In genomic region chr1:38919075-38919474, GRCh38 we compare ENCODE assay signal across 14 cellular contexts. TPM values are rescaled to one million over a fixed set of nuclear protein-coding genes. Genes with fewer than 3 reads are reported as not detected.
DNase-seq lines count a peak whose midpoint lies in the region; ATAC-seq and TF ChIP-seq lines count a peak whose summit lies in the region.
"Had no signal": no experiment of that assay in that cellular context is flagged by ENCODE, and none has a peak within 500 bp of the region (broad histone marks: within the 10 kb centered on the region; RNA-seq: fewer than 3 reads in every experiment).

No MANE protein-coding gene starts in this region.

- ATAC-seq in GM23338: peak; percentile 56
- ATAC-seq in left lobe of liver: peak; percentile 88
- ATAC-seq in GM21526 (IDR thresholded peaks at IDR 0.05; ENCODE audit: low FRiP score, unreplicated experiment): no peak
- ATAC-seq in HG03159 (IDR thresholded peaks at IDR 0.05; ENCODE audit: unreplicated experiment): no peak

- H3K4me1 Mint-ChIP-seq in GM23338: peaks cover 5% of the 10 kb centered on the region; the same call in 2 of the 3 replicates

- H2AFZ ChIP-seq in GM23338: peak overlapping the region; percentile 72; the same call in 1 of the 2 replicates
- H2AFZ ChIP-seq: GM23248 had no signal

- H3K4me2 ChIP-seq in GM23338: no peak overlapping the region

- H4K20me1 ChIP-seq in GM23338 (replicated peaks; ENCODE audit: insufficient read depth): no peaks in the 10 kb centered on the region

- H3K27me3 Mint-ChIP-seq in GM23338 (ENCODE audit: insufficient read depth, low read depth, poor library complexity): no peaks in the 10 kb centered on the region

- intact Hi-C loops in adrenal gland (cut with DNase I): no loop called here

- H3K4me3 ChIP-seq in GM23338 (no peak overlapping the region), adrenal gland (no peak overlapping the region)
- H3K4me3 ChIP-seq: GM23248 had no signal

- no peaks in the 10 kb centered on the region for H3K9me3 Mint-ChIP-seq in GM23338

- H3K36me3 ChIP-seq in GM23338 (ENCODE audit: insufficient read depth) (no peaks in the 10 kb centered on the region), adrenal gland (replicated peaks in 1 of 2) (no peaks in the 10 kb centered on the region)
- H3K36me3 ChIP-seq: BE2C had no signal

- no peak overlapping the region for H3K27ac ChIP-seq in GM23338 (ENCODE audit: low read depth)
- H3K27ac ChIP-seq in adrenal gland: no peak overlapping the region
- H3K27ac ChIP-seq: GM23248, HL-60 had no signal

- H3K4me1 ChIP-seq in GM23338 (ENCODE audit: insufficient read depth) (no peaks in the 10 kb centered on the region), adrenal gland (replicated peaks in 1 of 2) (no peaks in the 10 kb centered on the region)
- H3K4me1 ChIP-seq: BE2C had no signal

- H3F3A ChIP-seq in GM23338 (replicated peaks; ENCODE audit: low read depth): no peaks in the 10 kb centered on the region

- peak in 1 of 2 experiments; percentile 31; a peak in 1 of 4 replicates for TF ChIP-seq CTCF in GM23338 (conservative IDR thresholded peaks at IDR 0.05; ENCODE audit: low read depth in 2 of 2)
- peak in 1 of 6 experiments; percentile 12 for TF ChIP-seq CTCF in adrenal gland (IDR thresholded peaks at IDR 0.05)

- no peaks in the 10 kb centered on the region for H3K79me2 ChIP-seq in GM23338 (replicated peaks; ENCODE audit: insufficient read depth)

- H3K27ac Mint-ChIP-seq in GM23338: no peak overlapping the region

- H3K36me3 Mint-ChIP-seq in GM23338 (ENCODE audit: low read depth): no peaks in the 10 kb centered on the region

- H3K9me2 ChIP-seq in GM23338 (ENCODE audit: insufficient read depth): no peaks in the 10 kb centered on the region

- no peaks in the 10 kb centered on the region for H3K9me3 ChIP-seq in adrenal gland (replicated peaks in 1 of 3)
- H3K9me3 ChIP-seq: BE2C had no signal

- WGBS in adrenal gland, 4 donors: 56 to 78% (median 64%) methylated on average over 4 of the region's 4 CpGs

- H3K27me3 ChIP-seq in GM23338 (ENCODE audit: insufficient read depth) (no peaks in the 10 kb centered on the region), adrenal gland (no peaks in the 10 kb centered on the region)
- H3K27me3 ChIP-seq: BE2C had no signal

- TF ChIP-seq POLR2A in adrenal gland (IDR thresholded peaks at IDR 0.05): no peak

- DNase-seq in AG08395 (ENCODE audit: low spot score): peak; percentile 19
- no peak for DNase-seq in GM23338 (ENCODE audit: low spot score)
- DNase-seq in adrenal gland: peak in 4 of 7 donors; percentile 24 to 59 (median 42)
- no peak for DNase-seq in left lobe of liver (ENCODE audit: low spot score)
- no peak for DNase-seq in activated CD8-positive, alpha-beta memory T cell treated with anti-CD3 and anti-CD28 coated beads, Interleukin-2, amount 50 U/mL, for 48 hours
- DNase-seq in RKO (ENCODE audit: low spot score): no peak
- DNase-seq: activated T-cell treated with anti-CD3 and anti-CD28 coated beads, Interleukin-2, amount 50 U/mL, for 48 hours; aorta; BE2C; GM23248; stimulated activated CD4-positive, alpha-beta T cell treated with anti-CD3 and anti-CD28 coated beads, Interleukin-2, amount 100 ng/mL, for 24 hours had no signal

- H3K4me3 Mint-ChIP-seq in GM23338: no peak overlapping the region

TF ChIP-seq in GM23338, 12 proteins besides CTCF, POLR2A, EP300 and RAD21:
- TF ChIP-seq ZNF114 (CRISPR knock-in tag; IDR thresholded peaks at IDR 0.05) (no peak), STAT1 (IDR thresholded peaks at IDR 0.05; ENCODE audit: unreplicated experiment) (no peak), CREB1 (CRISPR knock-in tag; IDR thresholded peaks at IDR 0.05; ENCODE audit: low read depth) (no peak), EZH2 (IDR thresholded peaks at IDR 0.05; ENCODE audit: low read depth, unreplicated experiment) (no peak), JUNB (IDR thresholded peaks at IDR 0.05; ENCODE audit: unreplicated experiment) (no peak), POLR2AphosphoS5 (IDR thresholded peaks at IDR 0.05; ENCODE audit: low read depth) (no peak)
- TF ChIP-seq, protein P1, sequence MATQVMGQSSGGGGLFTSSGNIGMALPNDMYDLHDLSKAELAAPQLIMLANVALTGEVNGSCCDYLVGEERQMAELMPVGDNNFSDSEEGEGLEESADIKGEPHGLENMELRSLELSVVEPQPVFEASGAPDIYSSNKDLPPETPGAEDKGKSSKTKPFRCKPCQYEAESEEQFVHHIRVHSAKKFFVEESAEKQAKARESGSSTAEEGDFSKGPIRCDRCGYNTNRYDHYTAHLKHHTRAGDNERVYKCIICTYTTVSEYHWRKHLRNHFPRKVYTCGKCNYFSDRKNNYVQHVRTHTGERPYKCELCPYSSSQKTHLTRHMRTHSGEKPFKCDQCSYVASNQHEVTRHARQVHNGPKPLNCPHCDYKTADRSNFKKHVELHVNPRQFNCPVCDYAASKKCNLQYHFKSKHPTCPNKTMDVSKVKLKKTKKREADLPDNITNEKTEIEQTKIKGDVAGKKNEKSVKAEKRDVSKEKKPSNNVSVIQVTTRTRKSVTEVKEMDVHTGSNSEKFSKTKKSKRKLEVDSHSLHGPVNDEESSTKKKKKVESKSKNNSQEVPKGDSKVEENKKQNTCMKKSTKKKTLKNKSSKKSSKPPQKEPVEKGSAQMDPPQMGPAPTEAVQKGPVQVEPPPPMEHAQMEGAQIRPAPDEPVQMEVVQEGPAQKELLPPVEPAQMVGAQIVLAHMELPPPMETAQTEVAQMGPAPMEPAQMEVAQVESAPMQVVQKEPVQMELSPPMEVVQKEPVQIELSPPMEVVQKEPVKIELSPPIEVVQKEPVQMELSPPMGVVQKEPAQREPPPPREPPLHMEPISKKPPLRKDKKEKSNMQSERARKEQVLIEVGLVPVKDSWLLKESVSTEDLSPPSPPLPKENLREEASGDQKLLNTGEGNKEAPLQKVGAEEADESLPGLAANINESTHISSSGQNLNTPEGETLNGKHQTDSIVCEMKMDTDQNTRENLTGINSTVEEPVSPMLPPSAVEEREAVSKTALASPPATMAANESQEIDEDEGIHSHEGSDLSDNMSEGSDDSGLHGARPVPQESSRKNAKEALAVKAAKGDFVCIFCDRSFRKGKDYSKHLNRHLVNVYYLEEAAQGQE (IDR thresholded peaks at IDR 0.05; ENCODE audit: unreplicated experiment): no peak
- TF ChIP-seq, protein P2, sequence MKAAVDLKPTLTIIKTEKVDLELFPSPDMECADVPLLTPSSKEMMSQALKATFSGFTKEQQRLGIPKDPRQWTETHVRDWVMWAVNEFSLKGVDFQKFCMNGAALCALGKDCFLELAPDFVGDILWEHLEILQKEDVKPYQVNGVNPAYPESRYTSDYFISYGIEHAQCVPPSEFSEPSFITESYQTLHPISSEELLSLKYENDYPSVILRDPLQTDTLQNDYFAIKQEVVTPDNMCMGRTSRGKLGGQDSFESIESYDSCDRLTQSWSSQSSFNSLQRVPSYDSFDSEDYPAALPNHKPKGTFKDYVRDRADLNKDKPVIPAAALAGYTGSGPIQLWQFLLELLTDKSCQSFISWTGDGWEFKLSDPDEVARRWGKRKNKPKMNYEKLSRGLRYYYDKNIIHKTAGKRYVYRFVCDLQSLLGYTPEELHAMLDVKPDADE (IDR thresholded peaks at IDR 0.05): no peak

RNA-seq across cellular contexts. Expression of gene RHBDL2, which starts 22.6 kb away (rescaled TPM):
- total RNA-seq in GM23338 (2014; rRNA removed; shearing (Covaris generic)): 0.08 and 0.90 TPM in 2 replicates
- 0.70 and 1.2 TPM in 2 replicates for polyA plus RNA-seq in GM23338 (2016; fragmentation: Nextera tagmentation; extraction: Ambion mirVana)
- under 1 TPM in 3 of 8 donors, not detected in 5; 0.11 to 0.69 (median 0.61) TPM for total RNA-seq in adrenal gland
- polyA plus RNA-seq in adrenal gland: under 1 TPM; 0.07 to 0.35 (median 0.24) TPM
- total RNA-seq in left lobe of liver: not detected
- polyA plus RNA-seq: aorta had no signal

RNA-seq across cellular contexts. Expression of gene GJA9, which starts 37.7 kb away (rescaled TPM):
- total RNA-seq in GM23338 (2014; rRNA removed; shearing (Covaris generic)): not detected in 2 replicates
- polyA plus RNA-seq in GM23338 (2016; fragmentation: Nextera tagmentation; extraction: Ambion mirVana) (0.21 TPM in 1 of 2 replicates, not detected in the other), adrenal gland (not detected)
- total RNA-seq in adrenal gland (not detected), left lobe of liver (not detected)
- total RNA-seq: aorta had no signal
- polyA plus RNA-seq: aorta, GM23248 had no signal

RNA-seq across cellular contexts. Expression of gene MYCBP, which starts 45.9 kb away (rescaled TPM):
- total RNA-seq in GM23338 (2014; rRNA removed; shearing (Covaris generic)): 33.6 and 69.2 TPM in 2 replicates
- polyA plus RNA-seq in GM23338 (2016; fragmentation: Nextera tagmentation; extraction: Ambion mirVana) (74.4 and 82.3 TPM in 2 replicates), adrenal gland (10 to 100 TPM in 1 of 3 donors, 1 to 10 TPM in 2; 5.5 to 36.1 (median 7.7) TPM)
- total RNA-seq in adrenal gland (10 to 100 TPM in 7 of 8 donors, 1 to 10 TPM in 1; 6.8 to 97.3 (median 19.8) TPM), left lobe of liver (10.9 TPM)

RNA-seq across cellular contexts. Expression of gene RRAGC, which starts 59.5 kb away (rescaled TPM):
- 12.8 and 13.1 TPM in 2 replicates for total RNA-seq in GM23338 (2014; rRNA removed; shearing (Covaris generic))
- polyA plus RNA-seq in GM23338 (2016; fragmentation: Nextera tagmentation; extraction: Ambion mirVana) (9.3 TPM in 2 replicates), adrenal gland (10 to 100 TPM in 1 of 3 donors, 1 to 10 TPM in 2; 7.5 to 28.8 (median 9.8) TPM)
- total RNA-seq in adrenal gland (10 to 100 TPM in 7 of 8 donors, 1 to 10 TPM in 1; 8.8 to 27.7 (median 20.5) TPM), left lobe of liver (6.9 TPM)

Comparison
In these comparisons a context has a peak if more than half of its experiments do, and no peak if none do; other contexts are left out.
1. DNase-seq: peak in AG08395 (single experiment) and adrenal gland (4 of 7); none in GM23338 (single experiment), left lobe of liver (single experiment), activated CD8-positive, alpha-beta memory T cell treated with anti-CD3 and anti-CD28 coated beads, Interleukin-2, amount 50 U/mL, for 48 hours (single experiment) and RKO (single experiment).
2. ATAC-seq: peak in GM23338 (single experiment) and left lobe of liver (single experiment); none in GM21526 (single experiment) and HG03159 (single experiment).